12 cellular contexts compared by ENCODE assay signal in the genomic region with DNA sequence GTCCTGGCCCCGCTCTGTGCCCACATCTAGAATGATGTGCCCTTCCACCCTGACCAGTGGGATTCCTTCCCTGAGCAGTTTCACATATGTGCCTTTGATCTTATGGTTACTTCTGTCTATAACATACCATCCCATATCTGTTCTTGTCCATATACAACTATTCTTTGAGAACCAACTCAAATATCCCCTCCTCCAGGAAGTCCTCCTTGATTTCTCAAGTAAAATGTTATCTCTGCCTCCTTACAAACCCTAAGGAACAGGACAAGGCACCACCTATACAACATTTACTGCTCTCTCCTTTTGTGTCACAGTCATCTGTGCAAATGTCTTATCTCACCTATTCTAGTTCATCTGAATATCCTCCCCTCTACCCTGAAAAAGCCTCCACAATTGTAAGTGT. TPM values are rescaled to one million over a fixed set of nuclear protein-coding genes. Genes with fewer than 3 reads are reported as not detected.
"Had no signal": no experiment of that assay in that cellular context is flagged by ENCODE, and none has a peak within 500 bp of the region (broad histone marks: within the 10 kb centered on the region; RNA-seq: fewer than 3 reads in every experiment).

No MANE protein-coding gene starts in this region.

- H3K4me1 ChIP-seq: HAP-1 had no signal

- H3K27ac Mint-ChIP-seq: GM23338, H9, HFFc6 had no signal

- H3K9me3 Mint-ChIP-seq: GM23338, H9, HFFc6 had no signal

- H3K4me3 Mint-ChIP-seq: GM23338, H9, HFFc6 had no signal

- H3K9me3 ChIP-seq: HAP-1 had no signal

- H2AFZ ChIP-seq: GM23248, GM23338 had no signal

- DNase-seq: GM23248, GOT3, H7, H9, HCEC 1CT, HFFc6 had no signal

- H3K27ac ChIP-seq: GM23248 had no signal

- FAIRE-seq: H1, H54 had no signal

- H3K36me3 ChIP-seq: HAP-1 had no signal

- H3K4me2 ChIP-seq: GM23338 had no signal

- ATAC-seq: GM23338, HCT116 had no signal

- H3K9ac ChIP-seq: GM23248 had no signal

- H3K4me3 ChIP-seq: GM23248, GM23338, HAP-1 had no signal

RNA-seq across cellular contexts. Expression of a gene that starts 28.2 kb away (rescaled TPM):
- total RNA-seq: GM23248, GM23338, H1, H4, H7, H9, HFFc6 had no signal
- polyA plus RNA-seq: GM23248, GM23338, H1 had no signal
